ENCODE assay signal across 1 cellular context in genomic region chr11:119108151-119108856, GRCh38.
TF ChIP-seq lines count a peak whose summit lies in the region.

No MANE protein-coding gene starts in this region.

TF ChIP-seq in HepG2, 621 proteins besides CTCF, POLR2A, EP300 and RAD21 (continued from another document):
- TF ChIP-seq ZNF280D (CRISPR knock-in tag; IDR thresholded peaks at IDR 0.05) (peak; percentile 67; the same call in 1 of the 2 replicates), TAF1 (CRISPR knock-in tag; IDR thresholded peaks at IDR 0.05) (0 out of 2 replicates have a peak, but pooled peaks have one; percentile 35), PAF1 (CRISPR knock-in tag; IDR thresholded peaks at IDR 0.05) (no peak), ZNF24 (IDR thresholded peaks at IDR 0.05) (no peak), THAP11 (CRISPR knock-in tag; IDR thresholded peaks at IDR 0.05) (peak; percentile 52; the same call in 1 of the 2 replicates), GABPA (IDR thresholded peaks at IDR 0.05; ENCODE audit: low read depth, low read length) (peak; percentile 59), GABPA (CRISPR knock-in tag; IDR thresholded peaks at IDR 0.05; ENCODE audit: low read depth) (peak; percentile 87), PITX1 (CRISPR knock-in tag; IDR thresholded peaks at IDR 0.05) (peak; percentile 94), NFKBIZ (CRISPR knock-in tag; IDR thresholded peaks at IDR 0.05) (0 out of 2 replicates have a peak, but pooled peaks have one; percentile 9), PLRG1 (conservative IDR thresholded peaks at IDR 0.05) (no peak), CREB1 (IDR thresholded peaks at IDR 0.05) (no peak), CREB1 (CRISPR knock-in tag; IDR thresholded peaks at IDR 0.05) (0 out of 2 replicates have a peak, but pooled peaks have one; percentile 8), ZMYM4 (CRISPR knock-in tag; IDR thresholded peaks at IDR 0.05) (0 out of 2 replicates have a peak, but pooled peaks have one; percentile 21), PBX2 (CRISPR knock-in tag; IDR thresholded peaks at IDR 0.05) (peak; percentile 85), ZBTB20 (CRISPR knock-in tag; IDR thresholded peaks at IDR 0.05; ENCODE audit: borderline replicate concordance, low read depth) (0 out of 2 replicates have a peak, but pooled peaks have one; percentile 45), NFIC (IDR thresholded peaks at IDR 0.05; ENCODE audit: low read length) (no peak)
- TF ChIP-seq, protein P1, sequence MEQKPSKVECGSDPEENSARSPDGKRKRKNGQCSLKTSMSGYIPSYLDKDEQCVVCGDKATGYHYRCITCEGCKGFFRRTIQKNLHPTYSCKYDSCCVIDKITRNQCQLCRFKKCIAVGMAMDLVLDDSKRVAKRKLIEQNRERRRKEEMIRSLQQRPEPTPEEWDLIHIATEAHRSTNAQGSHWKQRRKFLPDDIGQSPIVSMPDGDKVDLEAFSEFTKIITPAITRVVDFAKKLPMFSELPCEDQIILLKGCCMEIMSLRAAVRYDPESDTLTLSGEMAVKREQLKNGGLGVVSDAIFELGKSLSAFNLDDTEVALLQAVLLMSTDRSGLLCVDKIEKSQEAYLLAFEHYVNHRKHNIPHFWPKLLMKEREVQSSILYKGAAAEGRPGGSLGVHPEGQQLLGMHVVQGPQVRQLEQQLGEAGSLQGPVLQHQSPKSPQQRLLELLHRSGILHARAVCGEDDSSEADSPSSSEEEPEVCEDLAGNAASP (CRISPR knock-in tag; IDR thresholded peaks at IDR 0.05; ENCODE audit: borderline replicate concordance), result no peak
- TF ChIP-seq, protein P2, sequence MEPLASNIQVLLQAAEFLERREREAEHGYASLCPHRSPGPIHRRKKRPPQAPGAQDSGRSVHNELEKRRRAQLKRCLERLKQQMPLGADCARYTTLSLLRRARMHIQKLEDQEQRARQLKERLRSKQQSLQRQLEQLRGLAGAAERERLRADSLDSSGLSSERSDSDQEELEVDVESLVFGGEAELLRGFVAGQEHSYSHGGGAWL (CRISPR knock-in tag; IDR thresholded peaks at IDR 0.05), result no peak
- TF ChIP-seq, protein P3, sequence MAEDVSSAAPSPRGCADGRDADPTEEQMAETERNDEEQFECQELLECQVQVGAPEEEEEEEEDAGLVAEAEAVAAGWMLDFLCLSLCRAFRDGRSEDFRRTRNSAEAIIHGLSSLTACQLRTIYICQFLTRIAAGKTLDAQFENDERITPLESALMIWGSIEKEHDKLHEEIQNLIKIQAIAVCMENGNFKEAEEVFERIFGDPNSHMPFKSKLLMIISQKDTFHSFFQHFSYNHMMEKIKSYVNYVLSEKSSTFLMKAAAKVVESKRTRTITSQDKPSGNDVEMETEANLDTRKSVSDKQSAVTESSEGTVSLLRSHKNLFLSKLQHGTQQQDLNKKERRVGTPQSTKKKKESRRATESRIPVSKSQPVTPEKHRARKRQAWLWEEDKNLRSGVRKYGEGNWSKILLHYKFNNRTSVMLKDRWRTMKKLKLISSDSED (CRISPR knock-in tag; IDR thresholded peaks at IDR 0.05), result no peak
- TF ChIP-seq, protein P4, sequence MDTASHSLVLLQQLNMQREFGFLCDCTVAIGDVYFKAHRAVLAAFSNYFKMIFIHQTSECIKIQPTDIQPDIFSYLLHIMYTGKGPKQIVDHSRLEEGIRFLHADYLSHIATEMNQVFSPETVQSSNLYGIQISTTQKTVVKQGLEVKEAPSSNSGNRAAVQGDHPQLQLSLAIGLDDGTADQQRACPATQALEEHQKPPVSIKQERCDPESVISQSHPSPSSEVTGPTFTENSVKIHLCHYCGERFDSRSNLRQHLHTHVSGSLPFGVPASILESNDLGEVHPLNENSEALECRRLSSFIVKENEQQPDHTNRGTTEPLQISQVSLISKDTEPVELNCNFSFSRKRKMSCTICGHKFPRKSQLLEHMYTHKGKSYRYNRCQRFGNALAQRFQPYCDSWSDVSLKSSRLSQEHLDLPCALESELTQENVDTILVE (CRISPR knock-in tag; IDR thresholded peaks at IDR 0.05), result peak; percentile 54
